In genomic region chr7:51450541-51450940, GRCh38 we compare ENCODE assay signal across 8 cellular contexts.
"Had no signal": no experiment of that assay in that cellular context is flagged by ENCODE, and none has a peak within 500 bp of the region (broad histone marks: within the 10 kb centered on the region; RNA-seq: fewer than 3 reads in every experiment).

No MANE protein-coding gene starts in this region.

- H3K4me3 ChIP-seq: GM12878 had no signal

- FAIRE-seq: G401.6, GM12878, GM12891, GM12892, GM18507, GM19239 had no signal

- ATAC-seq: GM12878 had no signal

- DNase-seq: GDM1, GF-D8 had no signal
